16 cellular contexts compared by ENCODE assay signal in genomic region chr5:169876376-169876775, GRCh38.
DNase-seq lines count a peak whose midpoint lies in the region; ATAC-seq and TF ChIP-seq lines count a peak whose summit lies in the region.
"Had no signal": no experiment of that assay in that cellular context is flagged by ENCODE, and none has a peak within 500 bp of the region (broad histone marks: within the 10 kb centered on the region; RNA-seq: fewer than 3 reads in every experiment).

No MANE protein-coding gene starts in this region.

- H3K4me3 ChIP-seq in Karpas-422 (ENCODE audit: low read length), result no peak overlapping the region
- no peak overlapping the region for H3K4me3 ChIP-seq in heart right ventricle
- no peak overlapping the region for H3K4me3 ChIP-seq in mucosa of descending colon

- peaks cover 21 to 30% of the 10 kb centered on the region in 2 donors for H3K36me3 Mint-ChIP-seq in CD14-positive monocyte
- peaks cover 13% of the 10 kb centered on the region for H3K36me3 Mint-ChIP-seq in central memory CD8-positive, alpha-beta T cell (ENCODE audit: insufficient read depth)
- H3K36me3 Mint-ChIP-seq in nephron (ENCODE audit: low read depth), result no peaks in the 10 kb centered on the region

- H3K36me3 ChIP-seq in Karpas-422 (ENCODE audit: insufficient read depth, low read length), result no peaks in the 10 kb centered on the region
- H3K36me3 ChIP-seq in heart right ventricle, result no peaks in the 10 kb centered on the region
- no peaks in the 10 kb centered on the region for H3K36me3 ChIP-seq in mucosa of descending colon (ENCODE audit: low read depth)

- H3K27me3 Mint-ChIP-seq in CD14-positive monocyte (ENCODE audit: low read depth in 3 of 3), result no peaks in the 10 kb centered on the region
- no peaks in the 10 kb centered on the region for H3K27me3 Mint-ChIP-seq in central memory CD8-positive, alpha-beta T cell
- H3K27me3 Mint-ChIP-seq in nephron (ENCODE audit: low read depth), result peaks cover 27% of the 10 kb centered on the region
- H3K27me3 Mint-ChIP-seq: activated naive CD8-positive, alpha-beta T cell treated with anti-CD3 and anti-CD28 coated beads, Interleukin-2, amount 50 U/mL, for 24 hours had no signal

- H3K27ac Mint-ChIP-seq in CD14-positive monocyte (peak overlapping the region; percentile 86 to 95 (median 94)), nephron (peak overlapping the region in 2 of 3 experiments; percentile 81 to 90)
- peak overlapping the region; percentile 40 for H3K27ac Mint-ChIP-seq in central memory CD8-positive, alpha-beta T cell (ENCODE audit: low read depth)
- H3K27ac Mint-ChIP-seq: activated naive CD8-positive, alpha-beta T cell treated with anti-CD3 and anti-CD28 coated beads, Interleukin-2, amount 50 U/mL, for 24 hours had no signal

- H4K20me1 ChIP-seq in Karpas-422 (ENCODE audit: insufficient read depth, low read depth, low read length), result no peaks in the 10 kb centered on the region

- no peak for ATAC-seq in central memory CD8-positive, alpha-beta T cell (replicated peaks; ENCODE audit: extremely low read depth, poor library complexity, severe bottlenecking)
- ATAC-seq in SK-N-SH treated with all-trans-retinoic acid at 6 μM for 48 hours (no peak), GM21723 (IDR thresholded peaks at IDR 0.05; ENCODE audit: unreplicated experiment) (no peak), heart right ventricle (no peak), mucosa of descending colon (no peak)
- ATAC-seq: activated naive CD8-positive, alpha-beta T cell treated with anti-CD3 and anti-CD28 coated beads, Interleukin-2, amount 50 U/mL, for 24 hours; left colon; sciatic nerve had no signal

- WGBS in heart right ventricle, 2 donors, result 83 to 87% methylated on average over 1 of the region's 1 CpG

- TF ChIP-seq CTCF in CD14-positive monocyte (IDR thresholded peaks at IDR 0.05) (no peak), nephron (IDR thresholded peaks at IDR 0.05; ENCODE audit: unreplicated experiment in 3 of 3) (no peak), heart right ventricle (IDR thresholded peaks at IDR 0.05) (no peak), mucosa of descending colon (IDR thresholded peaks at IDR 0.05) (no peak)

- H3K27ac ChIP-seq in Karpas-422 (ENCODE audit: low read length), result 0 out of 2 replicates have a peak overlapping the region, but pooled peaks have one; percentile 11
- H3K27ac ChIP-seq in heart right ventricle, result peak overlapping the region in 2 of 10 donors; percentile 36 to 56

- no peaks in the 10 kb centered on the region for H3K27me3 ChIP-seq in Karpas-422 (ENCODE audit: low read length)
- peaks cover 0 to 8% (median 0%) of the 10 kb centered on the region in 7 donors for H3K27me3 ChIP-seq in heart right ventricle

- no peak overlapping the region for H2AFZ ChIP-seq in Karpas-422 (ENCODE audit: low read length)

- peaks cover 43% of the 10 kb centered on the region for H3K79me2 ChIP-seq in Karpas-422 (ENCODE audit: low read length)

- intact Hi-C loops in CD14-positive monocyte (cut with micrococcal nuclease), result no loop called here
- intact Hi-C loops in heart right ventricle (cut with DNase I), result loop anchor here in 1 of 10 donors (10.0 kb wide), 1 partner anchor 72 kb away; no protein-coding TSS in a partner anchor
- intact Hi-C loops in mucosa of descending colon (cut with DNase I, micrococcal nuclease), result no loop called here

- H3K4me1 ChIP-seq in Karpas-422 (ENCODE audit: low read length) (peaks cover 16% of the 10 kb centered on the region), heart right ventricle (peaks cover 0 to 70% (median 0%) of the 10 kb centered on the region in 9 donors), mucosa of descending colon (ENCODE audit: low read depth) (no peaks in the 10 kb centered on the region)

- H3K9me3 Mint-ChIP-seq in CD14-positive monocyte (no peaks in the 10 kb centered on the region), nephron (peaks cover 3% of the 10 kb centered on the region)
- no peaks in the 10 kb centered on the region for H3K9me3 Mint-ChIP-seq in central memory CD8-positive, alpha-beta T cell
- H3K9me3 Mint-ChIP-seq: activated naive CD8-positive, alpha-beta T cell treated with anti-CD3 and anti-CD28 coated beads, Interleukin-2, amount 50 U/mL, for 24 hours had no signal

- no peaks in the 10 kb centered on the region; the same call in 1 of the 2 replicates for H3K9me2 ChIP-seq in Karpas-422 (replicated peaks; ENCODE audit: insufficient read depth, low read length)

- no peak overlapping the region for H3K4me2 ChIP-seq in Karpas-422 (ENCODE audit: low read depth, low read length, poor library complexity, severe bottlenecking)

- DNase-seq in CD14-positive monocyte (ENCODE audit: low spot score), result no peak
- no peak for DNase-seq in Karpas-422
- no peak for DNase-seq in central memory CD8-positive, alpha-beta T cell (ENCODE audit: low spot score in 2 of 2)
- no peak for DNase-seq in heart right ventricle
- no peak for DNase-seq in mucosa of descending colon
- DNase-seq: activated naive CD8-positive, alpha-beta T cell treated with anti-CD3 and anti-CD28 coated beads, Interleukin-2, amount 50 U/mL, for 24 hours; activated T-cell treated with anti-CD3 and anti-CD28 coated beads, Interleukin-2, amount 50 U/mL, for 48 hours; DMS 273 treated with DMSO at 0.1 percent for 48 hours; left colon; NCI-H1048; stimulated activated CD4-positive, alpha-beta T cell treated with anti-CD3 and anti-CD28 coated beads, Interleukin-4, amount 100 ng/mL, for 24 hours; T1000 had no signal

- H3K9ac ChIP-seq in Karpas-422 (ENCODE audit: low read length), result no peak overlapping the region

- H3K4me1 Mint-ChIP-seq in CD14-positive monocyte (peaks cover 97% of the 10 kb centered on the region), nephron (peaks cover 33% of the 10 kb centered on the region)
- H3K4me1 Mint-ChIP-seq in central memory CD8-positive, alpha-beta T cell, result peaks cover 45% of the 10 kb centered on the region

- H3K9me3 ChIP-seq in Karpas-422 (ENCODE audit: low read length), result no peaks in the 10 kb centered on the region
- H3K9me3 ChIP-seq in heart right ventricle, result no peaks in the 10 kb centered on the region
- H3K9me3 ChIP-seq in mucosa of descending colon, result no peaks in the 10 kb centered on the region

- H3K4me3 Mint-ChIP-seq in CD14-positive monocyte (peak overlapping the region in 1 of 2 donors; percentile 33), nephron (no peak overlapping the region)
- H3K4me3 Mint-ChIP-seq in central memory CD8-positive, alpha-beta T cell, result no peak overlapping the region
- H3K4me3 Mint-ChIP-seq: activated naive CD8-positive, alpha-beta T cell treated with anti-CD3 and anti-CD28 coated beads, Interleukin-2, amount 50 U/mL, for 24 hours had no signal

TF ChIP-seq in SK-N-SH treated with all-trans-retinoic acid at 6 μM for 48 hours, 23 proteins besides CTCF, POLR2A, EP300 and RAD21 (continues in another document):
- TF ChIP-seq ZNF70 (CRISPR knock-in tag; IDR thresholded peaks at IDR 0.05), result no peak
- TF ChIP-seq BACH2 (CRISPR knock-in tag; IDR thresholded peaks at IDR 0.05; ENCODE audit: borderline replicate concordance), result no peak
- no peak for TF ChIP-seq RARB (CRISPR knock-in tag; IDR thresholded peaks at IDR 0.05)
- no peak for TF ChIP-seq ZNF565 (CRISPR knock-in tag; conservative IDR thresholded peaks at IDR 0.05; ENCODE audit: low read depth)
- no peak for TF ChIP-seq ISL1 (CRISPR knock-in tag; IDR thresholded peaks at IDR 0.05)
- no peak for TF ChIP-seq CREB5 (CRISPR knock-in tag; IDR thresholded peaks at IDR 0.05; ENCODE audit: low read depth)
- no peak for TF ChIP-seq POU6F1 (CRISPR knock-in tag; IDR thresholded peaks at IDR 0.05; ENCODE audit: borderline replicate concordance, low read depth)
- TF ChIP-seq CSDC2 (CRISPR knock-in tag; IDR thresholded peaks at IDR 0.05), result no peak
- TF ChIP-seq PPARA (CRISPR knock-in tag; IDR thresholded peaks at IDR 0.05; ENCODE audit: borderline replicate concordance), result no peak
- no peak for TF ChIP-seq TOX (CRISPR knock-in tag; IDR thresholded peaks at IDR 0.05; ENCODE audit: borderline replicate concordance)
- TF ChIP-seq CSRNP3 (CRISPR knock-in tag; IDR thresholded peaks at IDR 0.05), result no peak
- TF ChIP-seq ZC3H10 (CRISPR knock-in tag; IDR thresholded peaks at IDR 0.05), result no peak
- TF ChIP-seq GLIS3 (CRISPR knock-in tag; IDR thresholded peaks at IDR 0.05), result no peak
- TF ChIP-seq ESRRG (CRISPR knock-in tag; IDR thresholded peaks at IDR 0.05), result no peak

Comparison
In these comparisons a context has a peak if more than half of its experiments do, and no peak if none do; other contexts are left out.
1. H3K27ac Mint-ChIP-seq: peak in every context shown above with its lines; median percentile 94 in CD14-positive monocyte; 86 in nephron; 40 in central memory CD8-positive, alpha-beta T cell.